Comparison of ENCODE assay signal across 14 cellular contexts in genomic region chr17:47200325-47200663, GRCh38. TPM values are rescaled to one million over a fixed set of nuclear protein-coding genes. Genes with fewer than 3 reads are reported as not detected.
DNase-seq lines count a peak whose midpoint lies in the region; ATAC-seq, FAIRE-seq and TF ChIP-seq lines count a peak whose summit lies in the region.
"Had no signal": no experiment of that assay in that cellular context is flagged by ENCODE, and none has a peak within 500 bp of the region (broad histone marks: within the 10 kb centered on the region; RNA-seq: fewer than 3 reads in every experiment).

No MANE protein-coding gene starts in this region.

- no peaks in the 10 kb centered on the region for H3K9me3 Mint-ChIP-seq in activated naive CD4-positive, alpha-beta T cell treated with anti-CD3 and anti-CD28 coated beads, Interleukin-2, amount 50 U/mL, for 24 hours
- H3K9me3 Mint-ChIP-seq in activated naive CD4-positive, alpha-beta T cell treated with anti-CD3 and anti-CD28 coated beads for 36 hours, result no peaks in the 10 kb centered on the region
- peaks cover 5% of the 10 kb centered on the region for H3K9me3 Mint-ChIP-seq in Calu3 (ENCODE audit: low read depth, unreplicated experiment)

- intact Hi-C loops in activated naive CD4-positive, alpha-beta T cell treated with anti-CD3 and anti-CD28 coated beads for 36 hours (cut with micrococcal nuclease), result loop anchor here (10.0 kb wide), 1 partner anchor 525 kb away; no protein-coding TSS in a partner anchor
- intact Hi-C loops in K562 (cut with micrococcal nuclease), result no loop called here
- intact Hi-C loops in Calu3 (cut with micrococcal nuclease; ENCODE audit: unreplicated experiment), result no loop called here
- intact Hi-C loops in mucosa of descending colon (cut with DNase I, micrococcal nuclease), result no loop called here

- no peak for DNase-seq in activated naive CD4-positive, alpha-beta T cell treated with anti-CD3 and anti-CD28 coated beads for 36 hours
- peak; percentile 25 for DNase-seq in NB4 (ENCODE audit: low read depth)
- DNase-seq in K562 (ENCODE audit: extremely low read depth in 1 of 4, low spot score in 3 of 4), result no peak
- no peak for DNase-seq in Calu3
- no peak for DNase-seq in mucosa of descending colon
- DNase-seq: DMS79; NCI-H187; NCI-H526 treated with DMSO at 0.1 percent for 48 hours; SHP77; stimulated activated CD4-positive, alpha-beta T cell treated with anti-CD3 and anti-CD28 coated beads, Interleukin-2, amount 100 ng/mL, for 24 hours had no signal

- H3K27me3 Mint-ChIP-seq in activated naive CD4-positive, alpha-beta T cell treated with anti-CD3 and anti-CD28 coated beads, Interleukin-2, amount 50 U/mL, for 24 hours, result no peaks in the 10 kb centered on the region
- no peaks in the 10 kb centered on the region for H3K27me3 Mint-ChIP-seq in activated naive CD4-positive, alpha-beta T cell treated with anti-CD3 and anti-CD28 coated beads for 36 hours (ENCODE audit: low read depth)
- no peaks in the 10 kb centered on the region for H3K27me3 Mint-ChIP-seq in Calu3 (ENCODE audit: unreplicated experiment)

- peaks cover 2% of the 10 kb centered on the region for H3K36me3 Mint-ChIP-seq in activated naive CD4-positive, alpha-beta T cell treated with anti-CD3 and anti-CD28 coated beads, Interleukin-2, amount 50 U/mL, for 24 hours
- no peaks in the 10 kb centered on the region for H3K36me3 Mint-ChIP-seq in activated naive CD4-positive, alpha-beta T cell treated with anti-CD3 and anti-CD28 coated beads for 36 hours (ENCODE audit: low read depth)
- no peaks in the 10 kb centered on the region for H3K36me3 Mint-ChIP-seq in Calu3 (ENCODE audit: insufficient read depth, unreplicated experiment)

- H3K27ac ChIP-seq in K562 (ENCODE audit: extremely low read depth, low read depth, low read length), result no peak overlapping the region
- peak overlapping the region; percentile 60 for H3K27ac ChIP-seq in thymus (ENCODE audit: low read depth)

- POLR2A ChIA-PET in K562 (lab: Yijun Ruan, JAX), result interaction anchor here (0.6 to 4.2 kb wide), 4 partner anchors 8 to 405 kb away, joined by 3 to 24 read pairs (median 6); partner anchors contain the start of genes CDC27 and MYL4

- peak overlapping the region in 1 of 2 experiments; percentile 3; a peak in 1 of 4 replicates for H3K9ac ChIP-seq in K562 (ENCODE audit: insufficient read depth in 1 of 2, low read depth in 2 of 2, low read length in 2 of 2)

- H3K4me3 ChIP-seq in NB4 (ENCODE audit: low read depth, low read length) (no peak overlapping the region), K562 (no peak overlapping the region), thymus (ENCODE audit: low read length) (no peak overlapping the region), mucosa of descending colon (no peak overlapping the region)

- H3K4me2 ChIP-seq in K562 (ENCODE audit: insufficient read depth, low read length), result no peak overlapping the region

- TF ChIP-seq POLR2A in NB4 (IDR thresholded peaks at IDR 0.05; ENCODE audit: extremely low read depth, insufficient read length), result no peak
- TF ChIP-seq POLR2A in K562 (conservative IDR thresholded peaks at IDR 0.05), result no peak

- H3K27ac Mint-ChIP-seq in activated naive CD4-positive, alpha-beta T cell treated with anti-CD3 and anti-CD28 coated beads, Interleukin-2, amount 50 U/mL, for 24 hours, result peak overlapping the region; percentile 15
- H3K27ac Mint-ChIP-seq in activated naive CD4-positive, alpha-beta T cell treated with anti-CD3 and anti-CD28 coated beads for 36 hours, result no peak overlapping the region
- H3K27ac Mint-ChIP-seq in Calu3 (ENCODE audit: unreplicated experiment), result no peak overlapping the region

- no TSS peak for BruUV-seq in K562 (replicated peaks; lab: Mats Ljungman, UMichigan)
- BruUV-seq in Calu3 (replicated peaks; lab: Mats Ljungman, UMichigan), result no TSS peak

- WGBS in K562 (ENCODE audit: insufficient coverage, low coverage, missing lambda C conversion rate), result 41% methylated on average over 4 of the region's 4 CpGs
- WGBS in thymus, result 46% methylated on average over 4 of the region's 4 CpGs

- CTCF ChIA-PET in activated naive CD4-positive, alpha-beta T cell treated with anti-CD3 and anti-CD28 coated beads for 36 hours (lab: Charles Lee), result interaction anchor here (0.6 to 1.2 kb wide), 3 partner anchors 9 to 28 kb away, joined by 3 read pairs; partner anchors contain the start of gene CDC27
- CTCF ChIA-PET in K562 (lab: Yijun Ruan, JAX; ENCODE audit: low intra/inter-chr PET ratio), result no interaction called here
- CTCF ChIA-PET in Calu3 (lab: Charles Lee), result interaction anchor here (1.0 kb wide), 1 partner anchor 11 kb away, joined by 3 read pairs; the partner anchor contains the start of gene CDC27

- H3K4me1 ChIP-seq in K562 (replicated peaks in 1 of 2; ENCODE audit: control insufficient read depth in 2 of 2, insufficient read depth in 2 of 2, low read length in 2 of 2), result peaks cover 7 to 38% of the 10 kb centered on the region in 2 experiments
- H3K4me1 ChIP-seq in thymus (ENCODE audit: control insufficient read depth, insufficient read depth, low read length), result peaks cover 7% of the 10 kb centered on the region
- peaks cover 13% of the 10 kb centered on the region for H3K4me1 ChIP-seq in mucosa of descending colon (ENCODE audit: low read depth)

- in situ Hi-C loops in K562 (cut with MboI), result no loop called here

- ATAC-seq in K562, result no peak
- no peak for ATAC-seq in GM19023 (IDR thresholded peaks at IDR 0.05; ENCODE audit: unreplicated experiment)
- ATAC-seq in mucosa of descending colon, result no peak

- peak overlapping the region; percentile 62 for H2AFZ ChIP-seq in K562 (ENCODE audit: low read depth, low read length)

- no peaks in the 10 kb centered on the region for H3K27me3 ChIP-seq in K562 (ENCODE audit: control insufficient read depth in 2 of 2, insufficient read depth in 2 of 2, low read length in 2 of 2)
- no peaks in the 10 kb centered on the region for H3K27me3 ChIP-seq in thymus (ENCODE audit: control insufficient read depth, insufficient read depth)

- no peaks in the 10 kb centered on the region for H4K20me1 ChIP-seq in K562 (replicated peaks; ENCODE audit: control insufficient read depth, insufficient read depth, low read length)

- FAIRE-seq in K562 (lab: Jason Lieb, UNC), result no peak
- FAIRE-seq: astrocyte had no signal

- no peaks in the 10 kb centered on the region for H3K79me2 ChIP-seq in K562 (ENCODE audit: control insufficient read depth, insufficient read depth, low read length)

- H3K9me3 ChIP-seq in K562 (replicated peaks; ENCODE audit: control insufficient read depth, insufficient read depth, low read depth, low read length) (no peaks in the 10 kb centered on the region), thymus (ENCODE audit: control insufficient read depth) (no peaks in the 10 kb centered on the region), mucosa of descending colon (no peaks in the 10 kb centered on the region)

- no peak overlapping the region for H3K4me3 Mint-ChIP-seq in activated naive CD4-positive, alpha-beta T cell treated with anti-CD3 and anti-CD28 coated beads, Interleukin-2, amount 50 U/mL, for 24 hours
- H3K4me3 Mint-ChIP-seq in activated naive CD4-positive, alpha-beta T cell treated with anti-CD3 and anti-CD28 coated beads for 36 hours, result no peak overlapping the region
- no peak overlapping the region for H3K4me3 Mint-ChIP-seq in Calu3 (ENCODE audit: low read depth, unreplicated experiment)

- no peak for TF ChIP-seq RAD21 in K562 (CRISPR knock-in tag; conservative IDR thresholded peaks at IDR 0.05 in 1 of 2, IDR thresholded peaks at IDR 0.05 in 1 of 2)

- no peak for TF ChIP-seq CTCF in NB4 (IDR thresholded peaks at IDR 0.05; ENCODE audit: low read depth, low read length)
- no peak for TF ChIP-seq CTCF in K562 (IDR thresholded peaks at IDR 0.05 in 2 of 3, conservative IDR thresholded peaks at IDR 0.05 in 1 of 3; ENCODE audit: insufficient read depth in 2 of 3, low read depth in 1 of 3, low read length in 3 of 3)
- TF ChIP-seq CTCF in Calu3 (IDR thresholded peaks at IDR 0.05; ENCODE audit: unreplicated experiment), result no peak
- no peak for TF ChIP-seq CTCF in mucosa of descending colon (IDR thresholded peaks at IDR 0.05)

- H3K36me3 ChIP-seq in K562 (ENCODE audit: control insufficient read depth, insufficient read depth, low read length) (no peaks in the 10 kb centered on the region; the same call in 2 of the 3 replicates), thymus (ENCODE audit: control insufficient read depth, insufficient read depth) (no peaks in the 10 kb centered on the region), mucosa of descending colon (ENCODE audit: low read depth) (no peaks in the 10 kb centered on the region)

- TF ChIP-seq EP300 in K562 (IDR thresholded peaks at IDR 0.05; ENCODE audit: low read length), result no peak

- H3K4me1 Mint-ChIP-seq in activated naive CD4-positive, alpha-beta T cell treated with anti-CD3 and anti-CD28 coated beads, Interleukin-2, amount 50 U/mL, for 24 hours, result peaks cover 37% of the 10 kb centered on the region
- H3K4me1 Mint-ChIP-seq in activated naive CD4-positive, alpha-beta T cell treated with anti-CD3 and anti-CD28 coated beads for 36 hours (ENCODE audit: low read depth), result peaks cover 30% of the 10 kb centered on the region
- peaks cover 16% of the 10 kb centered on the region for H3K4me1 Mint-ChIP-seq in Calu3 (ENCODE audit: low read depth, unreplicated experiment)

- H3K9me1 ChIP-seq in K562 (ENCODE audit: control insufficient read depth, insufficient read depth, low read length), result no peaks in the 10 kb centered on the region

RNA-seq across cellular contexts. Expression of gene MYL4, which starts 8.9 kb away (rescaled TPM):
- not detected for total RNA-seq in activated naive CD4-positive, alpha-beta T cell treated with anti-CD3 and anti-CD28 coated beads for 36 hours
- total RNA-seq in K562 (2011; cell fraction: chromatin; rRNA removed; ENCODE audit: low replicate concordance), result 69.7 and 135 TPM in 2 replicates
- total RNA-seq in K562 (2011; cell fraction: nucleolus; rRNA removed), result 127 and 133 TPM in 2 replicates
- total RNA-seq in K562 (2011; cell fraction: nucleoplasm; rRNA removed), result 109 and 110 TPM in 2 replicates
- 170 and 213 TPM in 2 replicates for total RNA-seq in K562 (2014; rRNA removed)
- 83.5 and 117 TPM in 2 replicates for total RNA-seq in K562 (2014; rRNA removed; fragmentation: Illumina TruSeq; extraction: Trizol)
- total RNA-seq in K562 (2015; rRNA removed; fragmentation: Illumina TruSeq; extraction: Trizol), result 149 TPM in 2 replicates
- 177 and 183 TPM in 2 replicates for total RNA-seq in K562 (2021)
- 221 and 324 TPM in 2 replicates for polyA plus RNA-seq in K562 (2011; rRNA removed)
- 287 and 309 TPM in 2 replicates for polyA plus RNA-seq in K562 (2011; cell fraction: cytosol; rRNA removed)
- 346 and 397 TPM in 2 replicates for polyA plus RNA-seq in K562 (2011; cell fraction: nucleus; rRNA removed)
- 170 and 179 TPM in 2 replicates for polyA plus RNA-seq in K562 (2012)
- 252 and 284 TPM in 2 replicates for polyA plus RNA-seq in K562 (2014; fragmentation: Illumina TruSeq; extraction: Trizol)
- polyA plus RNA-seq in K562 (2014; fragmentation: Nextera tagmentation; extraction: Ambion mirVana), result 100 to 1,000 TPM; 287 to 423 TPM
- 319 and 378 TPM in 2 replicates for polyA plus RNA-seq in K562 (2014; rRNA removed)
- 90.7 and 106 TPM in 2 replicates for polyA minus RNA-seq in K562 (2011; rRNA and poly(A)+ RNA removed)
- 34.9 and 40.8 TPM in 2 replicates for polyA minus RNA-seq in K562 (2011; cell fraction: cytosol; rRNA and poly(A)+ RNA removed)
- polyA minus RNA-seq in K562 (2011; cell fraction: nucleus; rRNA and poly(A)+ RNA removed), result 29.5 and 45.3 TPM in 2 replicates
- polyA plus RNA-seq in thymus, result 3.0 TPM
- total RNA-seq in Calu3 (2022), result not detected in 2 replicates
- total RNA-seq in mucosa of descending colon, result 1 to 10 TPM in 1 of 3 donors, under 1 TPM in 1, not detected in 1; 0.49 to 1.4 TPM

RNA-seq across cellular contexts. Expression of gene CDC27, which starts 11.2 kb away (rescaled TPM):
- total RNA-seq in activated naive CD4-positive, alpha-beta T cell treated with anti-CD3 and anti-CD28 coated beads for 36 hours, result 100 to 1,000 TPM; 105 to 117 TPM
- 143 and 304 TPM in 2 replicates for total RNA-seq in K562 (2011; cell fraction: chromatin; rRNA removed; ENCODE audit: low replicate concordance)
- 50.0 and 59.6 TPM in 2 replicates for total RNA-seq in K562 (2011; cell fraction: nucleolus; rRNA removed)
- total RNA-seq in K562 (2011; cell fraction: nucleoplasm; rRNA removed), result 94.1 and 102 TPM in 2 replicates
- total RNA-seq in K562 (2014; rRNA removed) (79.5 and 81.0 TPM in 2 replicates), K562 (2014; rRNA removed; fragmentation: Illumina TruSeq; extraction: Trizol) (102 and 118 TPM in 2 replicates), K562 (2015; rRNA removed; fragmentation: Illumina TruSeq; extraction: Trizol) (83.0 and 94.1 TPM in 2 replicates), K562 (2021) (117 and 119 TPM in 2 replicates), Calu3 (2022) (132 and 133 TPM in 2 replicates), mucosa of descending colon (10 to 100 TPM; 52.0 to 67.5 (median 54.8) TPM)
- polyA plus RNA-seq in K562 (2011; rRNA removed) (119 and 155 TPM in 2 replicates), K562 (2014; fragmentation: Illumina TruSeq; extraction: Trizol) (94.1 and 104 TPM in 2 replicates), K562 (2014; fragmentation: Nextera tagmentation; extraction: Ambion mirVana) (10 to 100 TPM; 28.6 to 34.5 TPM), K562 (2014; rRNA removed) (41.9 and 48.3 TPM in 2 replicates), thymus (21.1 TPM)
- 67.7 and 77.1 TPM in 2 replicates for polyA plus RNA-seq in K562 (2011; cell fraction: cytosol; rRNA removed)
- polyA plus RNA-seq in K562 (2011; cell fraction: nucleus; rRNA removed), result 118 and 164 TPM in 2 replicates
- polyA plus RNA-seq in K562 (2012), result 36.5 and 85.2 TPM in 2 replicates
- 353 and 364 TPM in 2 replicates for polyA minus RNA-seq in K562 (2011; rRNA and poly(A)+ RNA removed)
- 95.5 and 126 TPM in 2 replicates for polyA minus RNA-seq in K562 (2011; cell fraction: cytosol; rRNA and poly(A)+ RNA removed)
- 34.6 and 86.0 TPM in 2 replicates for polyA minus RNA-seq in K562 (2011; cell fraction: nucleus; rRNA and poly(A)+ RNA removed)

RNA-seq across cellular contexts. Expression of gene ITGB3, which starts 53.3 kb away (rescaled TPM):
- total RNA-seq in activated naive CD4-positive, alpha-beta T cell treated with anti-CD3 and anti-CD28 coated beads for 36 hours, result not detected
- total RNA-seq in K562 (2011; cell fraction: chromatin; rRNA removed; ENCODE audit: low replicate concordance), result 3.2 and 6.2 TPM in 2 replicates
- total RNA-seq in K562 (2011; cell fraction: nucleolus; rRNA removed), result 2.8 and 4.7 TPM in 2 replicates
- total RNA-seq in K562 (2011; cell fraction: nucleoplasm; rRNA removed), result 3.4 and 4.4 TPM in 2 replicates
- 0.45 and 0.54 TPM in 2 replicates for total RNA-seq in K562 (2014; rRNA removed)
- total RNA-seq in K562 (2014; rRNA removed; fragmentation: Illumina TruSeq; extraction: Trizol), result 0.47 and 0.99 TPM in 2 replicates
- 0.30 and 0.62 TPM in 2 replicates for total RNA-seq in K562 (2015; rRNA removed; fragmentation: Illumina TruSeq; extraction: Trizol)
- 0.84 and 0.92 TPM in 2 replicates for total RNA-seq in K562 (2021)
- 1.1 and 2.6 TPM in 2 replicates for polyA plus RNA-seq in K562 (2011; rRNA removed)
- polyA plus RNA-seq in K562 (2011; cell fraction: cytosol; rRNA removed), result 1.0 and 1.9 TPM in 2 replicates
- polyA plus RNA-seq in K562 (2011; cell fraction: nucleus; rRNA removed), result 0.95 and 3.2 TPM in 2 replicates
- 0.73 and 1.0 TPM in 2 replicates for polyA plus RNA-seq in K562 (2012)
- polyA plus RNA-seq in K562 (2014; fragmentation: Illumina TruSeq; extraction: Trizol), result 0.60 and 0.62 TPM in 2 replicates
- under 1 TPM in 1 of 2 experiments, not detected in 1; 0.08 TPM for polyA plus RNA-seq in K562 (2014; fragmentation: Nextera tagmentation; extraction: Ambion mirVana)
- 0.32 and 0.62 TPM in 2 replicates for polyA plus RNA-seq in K562 (2014; rRNA removed)
- 1.8 and 6.9 TPM in 2 replicates for polyA minus RNA-seq in K562 (2011; rRNA and poly(A)+ RNA removed)
- 0.64 and 3.1 TPM in 2 replicates for polyA minus RNA-seq in K562 (2011; cell fraction: cytosol; rRNA and poly(A)+ RNA removed)
- 1.2 and 1.6 TPM in 2 replicates for polyA minus RNA-seq in K562 (2011; cell fraction: nucleus; rRNA and poly(A)+ RNA removed)
- 1.7 TPM for polyA plus RNA-seq in thymus
- total RNA-seq in Calu3 (2022), result 0.68 TPM in 1 of 2 replicates, not detected in the other
- 10 to 100 TPM in 1 of 3 donors, 1 to 10 TPM in 2; 3.9 to 58.4 (median 6.8) TPM for total RNA-seq in mucosa of descending colon

Comparison
In these comparisons a context has a peak if more than half of its experiments do, and no peak if none do; other contexts are left out.
1. RNA of gene MYL4, which starts 8.9 kb away (total RNA-seq): 69.7 to 213 TPM in K562; 0.49 to 1.4 TPM in mucosa of descending colon, not detected in Calu3 and not detected in activated naive CD4-positive, alpha-beta T cell treated with anti-CD3 and anti-CD28 coated beads for 36 hours; every median in the first group is over 10 times any median in the second.